7 cellular contexts compared by ENCODE assay signal in the genomic region with DNA sequence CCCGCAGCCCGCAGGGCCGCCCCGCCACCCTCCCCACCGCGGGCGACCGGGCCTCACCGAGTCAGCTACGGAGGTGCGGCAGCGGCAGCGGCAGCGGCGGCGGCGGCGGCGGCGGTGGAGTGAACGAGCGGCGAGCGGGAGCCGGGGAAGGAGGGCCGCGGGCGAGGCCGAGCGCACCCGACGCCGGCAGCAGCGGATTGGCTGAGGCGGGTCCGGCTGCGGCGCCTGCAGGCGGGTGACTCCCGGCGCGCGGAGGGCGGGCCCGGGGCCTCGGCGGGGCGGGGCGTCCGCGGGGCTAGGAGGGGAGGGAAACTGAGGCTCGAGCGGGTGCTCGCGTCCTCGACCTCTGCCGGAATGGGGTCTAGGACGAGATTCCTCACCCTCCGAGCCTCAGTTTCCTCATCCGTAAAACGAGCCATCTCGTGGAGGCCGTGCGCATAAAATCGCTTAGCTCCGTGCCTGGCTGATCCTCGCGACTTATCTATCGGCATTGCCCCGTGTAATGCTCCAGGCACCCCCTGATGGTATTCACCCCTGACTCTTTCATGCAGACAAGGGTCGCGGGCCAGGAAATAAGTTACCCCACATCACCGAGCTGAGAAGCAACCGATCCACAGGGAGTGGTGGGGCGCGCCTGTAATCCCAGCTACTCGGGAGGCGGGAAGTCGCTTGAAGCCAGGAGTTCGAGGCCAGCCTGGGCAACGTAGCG. TPM values are rescaled to one million over a fixed set of nuclear protein-coding genes. Genes with fewer than 3 reads are reported as not detected.
DNase-seq lines count a peak whose midpoint lies in the region; ATAC-seq and TF ChIP-seq lines count a peak whose summit lies in the region.

A gene (minus strand): TSS at position 199 of the 709 bp plus-strand sequence. CDS start 26,442 bp downstream, outside the sequence.

- H3K36me3 ChIP-seq in ovary (no peaks in the 10 kb centered on the region), urinary bladder (ENCODE audit: insufficient read depth) (no peaks in the 10 kb centered on the region)

- peaks cover 4% of the 10 kb centered on the region for H3K27me3 Mint-ChIP-seq in activated naive CD8-positive, alpha-beta T cell treated with anti-CD3 and anti-CD28 coated beads, Interleukin-2, amount 10 ng/mL, durations not matched to agents 7 days and 5 days

- peaks cover 7% of the 10 kb centered on the region for H3K36me3 Mint-ChIP-seq in activated naive CD8-positive, alpha-beta T cell treated with anti-CD3 and anti-CD28 coated beads, Interleukin-2, amount 10 ng/mL, durations not matched to agents 7 days and 5 days

- no peaks in the 10 kb centered on the region for H3K27me3 ChIP-seq in ovary

- H3K4me1 ChIP-seq in ovary (ENCODE audit: insufficient read depth) (peaks cover 19% of the 10 kb centered on the region), urinary bladder (ENCODE audit: insufficient read depth) (peaks cover 3% of the 10 kb centered on the region)

- DNase-seq in Jurkat, Clone E6-1 (ENCODE audit: low read depth, low spot score): peak; percentile 48
- peak; percentile 86 for DNase-seq in activated naive CD8-positive, alpha-beta T cell treated with anti-CD3 and anti-CD28 coated beads, Interleukin-2, amount 10 ng/mL, durations not matched to agents 7 days and 5 days
- peak in 39 of 42 donors; percentile 28 to 81 (median 61) for DNase-seq in head of caudate nucleus
- peak; percentile 75 to 86 (median 80) for DNase-seq in ovary

- peak within 1 kb of the TSS; percentile 85 for H3K4me3 ChIP-seq in Jurkat, Clone E6-1 (ENCODE audit: low read length)
- H3K4me3 ChIP-seq in ovary: peak within 1 kb of the TSS; percentile 66
- peak within 1 kb of the TSS; percentile 92 for H3K4me3 ChIP-seq in urinary bladder (ENCODE audit: low read depth, low read length)

- WGBS in ovary, 3 donors: 4 to 8% (median 5%) methylated on average over 50 to 82 of the region's 82 CpGs
- WGBS in urinary bladder: 5% methylated on average over 82 of the region's 82 CpGs

- TF ChIP-seq POLR2A in ovary (IDR thresholded peaks at IDR 0.05): peak; percentile 51

- ATAC-seq in GM18498 (IDR thresholded peaks at IDR 0.05; ENCODE audit: unreplicated experiment) (peak; percentile 38), SK-N-SH treated with all-trans-retinoic acid at 6 μM for 48 hours (peak; percentile 72)
- peak; percentile 43 for ATAC-seq in activated naive CD8-positive, alpha-beta T cell treated with anti-CD3 and anti-CD28 coated beads, Interleukin-2, amount 10 ng/mL, durations not matched to agents 7 days and 5 days (ENCODE audit: low read depth)

- H3K27ac Mint-ChIP-seq in activated naive CD8-positive, alpha-beta T cell treated with anti-CD3 and anti-CD28 coated beads, Interleukin-2, amount 10 ng/mL, durations not matched to agents 7 days and 5 days: peak within 1 kb of the TSS; percentile 92

- POLR2A ChIA-PET in activated naive CD8-positive, alpha-beta T cell treated with anti-CD3 and anti-CD28 coated beads, Interleukin-2, amount 10 ng/mL, durations not matched to agents 7 days and 5 days (lab: Charles Lee): interaction anchor here (0.7 to 1.7 kb wide), 4 partner anchors 10 to 62 kb away, joined by 3 to 8 read pairs (median 4); a partner anchor contains a TSS

- TF ChIP-seq CTCF in ovary (IDR thresholded peaks at IDR 0.05): no peak

- H3K27ac ChIP-seq in ovary (peak within 1 kb of the TSS; percentile 81 to 89), urinary bladder (ENCODE audit: low read depth) (peak within 1 kb of the TSS; percentile 87)

- intact Hi-C loops in head of caudate nucleus (cut with DNase I) (no loop called here), ovary (cut with DNase I) (loop anchor here in 1 of 4 donors (10.0 kb wide), 1 partner anchor 173 kb away; a partner anchor contains a TSS)

- peaks cover 32% of the 10 kb centered on the region for H3K4me1 Mint-ChIP-seq in activated naive CD8-positive, alpha-beta T cell treated with anti-CD3 and anti-CD28 coated beads, Interleukin-2, amount 10 ng/mL, durations not matched to agents 7 days and 5 days

- H3K4me3 Mint-ChIP-seq in activated naive CD8-positive, alpha-beta T cell treated with anti-CD3 and anti-CD28 coated beads, Interleukin-2, amount 10 ng/mL, durations not matched to agents 7 days and 5 days: peak within 1 kb of the TSS; percentile 97

- no peak for TF ChIP-seq EP300 in ovary (IDR thresholded peaks at IDR 0.05)

- no peaks in the 10 kb centered on the region for H3K9me3 ChIP-seq in ovary

- no peaks in the 10 kb centered on the region for H3K9me3 Mint-ChIP-seq in activated naive CD8-positive, alpha-beta T cell treated with anti-CD3 and anti-CD28 coated beads, Interleukin-2, amount 10 ng/mL, durations not matched to agents 7 days and 5 days

TF ChIP-seq in SK-N-SH treated with all-trans-retinoic acid at 6 μM for 48 hours, 23 proteins besides CTCF, POLR2A, EP300 and RAD21:
- TF ChIP-seq RARB (CRISPR knock-in tag; IDR thresholded peaks at IDR 0.05) (no peak), GLIS3 (CRISPR knock-in tag; IDR thresholded peaks at IDR 0.05) (no peak), SNAI2 (CRISPR knock-in tag; IDR thresholded peaks at IDR 0.05) (no peak)

RNA-seq across cellular contexts. Expression of the gene that starts here (rescaled TPM):
- polyA plus RNA-seq in Jurkat, Clone E6-1 (2012; ENCODE audit: insufficient read depth, insufficient read length): 34.5 TPM
- 10 to 100 TPM; 47.1 to 52.2 TPM for total RNA-seq in activated naive CD8-positive, alpha-beta T cell treated with anti-CD3 and anti-CD28 coated beads, Interleukin-2, amount 10 ng/mL, durations not matched to agents 7 days and 5 days
- 10 to 100 TPM; 33.3 to 87.1 (median 44.3) TPM for total RNA-seq in ovary
- 10 to 100 TPM; 25.3 to 54.2 TPM for polyA plus RNA-seq in ovary
- total RNA-seq in urinary bladder: 20.4 TPM
- 24.5 TPM for polyA plus RNA-seq in urinary bladder

Comparison
In these comparisons a context has a peak if more than half of its experiments do, and no peak if none do; other contexts are left out.
1. Peak in every context shown above with its lines: DNase-seq, ATAC-seq, H3K4me3 ChIP-seq and H3K27ac ChIP-seq.